In the genomic region with DNA sequence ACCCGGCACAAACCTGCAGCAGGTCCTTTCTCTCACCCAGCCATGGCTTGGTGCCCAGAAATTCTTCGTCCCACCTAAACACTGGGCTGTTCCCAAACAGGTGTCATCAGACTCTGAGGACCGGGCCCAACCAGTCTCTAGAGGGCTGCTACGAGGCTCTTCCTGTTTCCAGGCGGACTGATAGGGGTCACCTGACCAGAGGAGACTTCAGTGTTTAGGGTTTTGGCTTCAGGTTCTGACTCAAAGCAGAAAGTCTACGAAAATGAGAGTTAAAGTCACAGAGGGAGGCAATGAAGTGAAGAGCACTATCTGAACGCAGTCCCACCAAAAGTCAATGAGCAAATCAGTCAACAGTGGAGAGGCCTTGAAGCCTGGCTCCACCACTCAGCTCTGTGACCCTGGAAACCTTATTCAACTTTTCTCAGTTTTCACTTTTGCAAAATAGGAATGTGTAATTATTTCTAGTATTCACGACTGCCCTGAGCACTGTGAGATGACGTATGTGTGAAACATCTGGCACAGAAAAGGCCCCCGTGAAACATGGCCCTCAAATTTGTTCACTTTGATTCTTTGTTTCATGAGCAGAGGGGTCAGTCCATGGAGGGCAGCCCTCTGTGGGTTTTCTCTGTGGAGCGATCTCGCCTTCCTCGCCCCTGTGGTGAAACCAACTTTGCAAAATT, we compare ENCODE assay signal across 11 cellular contexts.
A peak's percentile ranks its signal among the peaks of the same experiment; 100 is the strongest.
DNase-seq lines count a peak whose midpoint lies in the region; ATAC-seq and TF ChIP-seq lines count a peak whose summit lies in the region.
"Had no signal": no experiment of that assay in that cellular context is flagged by ENCODE, and none has a peak within 500 bp of the region (broad histone marks: within the 10 kb centered on the region; RNA-seq: fewer than 3 reads in every experiment).

No MANE protein-coding gene starts in this region.

- H3K27me3 Mint-ChIP-seq in progenitor cell of endocrine pancreas: no peaks in the 10 kb centered on the region

- DNase-seq in left ventricle myocardium superior: no peak
- no peak for DNase-seq in left cardiac atrium
- DNase-seq in D341Med (ENCODE audit: low spot score): no peak
- no peak for DNase-seq in hypothalamus (lab: John Stamatoyannopoulos, UW)
- DNase-seq in progenitor cell of endocrine pancreas (ENCODE audit: low spot score, unreplicated experiment): no peak
- no peak for DNase-seq in ACHN
- DNase-seq: activated CD8-positive, alpha-beta memory T cell treated with anti-CD3 and anti-CD28 coated beads for 24 hours; brain microvascular endothelial cell; Karpas-422 had no signal

- H3K27ac Mint-ChIP-seq in progenitor cell of endocrine pancreas: no peak overlapping the region

- intact Hi-C loops in left ventricle myocardium superior (cut with micrococcal nuclease): no loop called here
- intact Hi-C loops in left cardiac atrium (cut with DNase I): no loop called here

- ATAC-seq in left ventricle myocardium superior: peak; percentile 16
- no peak for ATAC-seq in left cardiac atrium
- peak; percentile 94 for ATAC-seq in HG02623 (IDR thresholded peaks at IDR 0.05; ENCODE audit: unreplicated experiment)
- peak; percentile 95 for ATAC-seq in HG03520 (IDR thresholded peaks at IDR 0.05; ENCODE audit: unreplicated experiment)

- TF ChIP-seq CTCF in progenitor cell of endocrine pancreas (IDR thresholded peaks at IDR 0.05; ENCODE audit: unreplicated experiment): no peak

- no peaks in the 10 kb centered on the region for H3K9me3 Mint-ChIP-seq in progenitor cell of endocrine pancreas (ENCODE audit: low read depth)

- in situ Hi-C loops in ACHN (cut with HindIII; ENCODE audit: low pct_ligation_motif_present, low pct_unique_long_range_greater_than_20kb, low sequenced_read_pairs): no loop called here

- no peak overlapping the region for H3K4me3 Mint-ChIP-seq in progenitor cell of endocrine pancreas (ENCODE audit: low read depth)

- H3K4me1 Mint-ChIP-seq in progenitor cell of endocrine pancreas (ENCODE audit: low read depth): peaks cover 7% of the 10 kb centered on the region

- no peaks in the 10 kb centered on the region for H3K36me3 Mint-ChIP-seq in progenitor cell of endocrine pancreas (ENCODE audit: insufficient read depth)

Comparison
In these comparisons a context has a peak if more than half of its experiments do, and no peak if none do; other contexts are left out.
1. ATAC-seq: peak in left ventricle myocardium superior (single experiment), HG02623 (single experiment) and HG03520 (single experiment); none in left cardiac atrium (0 of 2).